In genomic region chr2:112217854-112218253, GRCh38 we compare ENCODE assay signal across 23 cellular contexts.
"Had no signal": no experiment of that assay in that cellular context is flagged by ENCODE, and none has a peak within 500 bp of the region (broad histone marks: within the 10 kb centered on the region; RNA-seq: fewer than 3 reads in every experiment).

No MANE protein-coding gene starts in this region.

- H3K4me3 ChIP-seq: K562, SJSA1, SK-N-MC had no signal

- H3K4me1 ChIP-seq: SJSA1 had no signal

- H3K4me2 ChIP-seq: KMS-11 had no signal

- ATAC-seq: K562, Panc1, PC-3 had no signal

- H3K36me3 ChIP-seq: SJSA1 had no signal

- DNase-seq: Kasumi-1, MM.1S, NCI-H1092 treated with DMSO at 0.1 percent for 48 hours, NCI-H1436, NCI-H187, NCI-H2029, NCI-H2081 treated with DMSO at 0.1 percent for 48 hours, NCI-H2171, NCI-H226, NCI-H446, NCI-H510A, NCI-H524 treated with DMSO at 0.1 percent for 48 hours, NCI-H69, NCI-H774, PC-3, SIG-M5 had no signal

- H3K27me3 ChIP-seq: SJSA1 had no signal

- H3K9ac ChIP-seq: KMS-11 had no signal

- H3K27ac ChIP-seq: HL-60, KMS-11, RWPE1, SJSA1, SK-N-MC had no signal
